ENCODE assay signal across 25 cellular contexts in genomic region chr3:16336876-16337275, GRCh38.
A peak's percentile ranks its signal among the peaks of the same experiment; 100 is the strongest.
DNase-seq lines count a peak whose midpoint lies in the region; ATAC-seq and TF ChIP-seq lines count a peak whose summit lies in the region.
"Had no signal": no experiment of that assay in that cellular context is flagged by ENCODE, and none has a peak within 500 bp of the region (broad histone marks: within the 10 kb centered on the region; RNA-seq: fewer than 3 reads in every experiment).

No MANE protein-coding gene starts in this region.

- H3K27me3 ChIP-seq in endodermal cell (ENCODE audit: control insufficient read depth, insufficient read depth, low read length, poor library complexity, severe bottlenecking) = no peaks in the 10 kb centered on the region
- no peaks in the 10 kb centered on the region for H3K27me3 ChIP-seq in suprapubic skin
- H3K27me3 ChIP-seq: testis had no signal

- H3K4me3 Mint-ChIP-seq in activated CD4-positive, alpha-beta T cell treated with anti-CD3 and anti-CD28 coated beads for 36 hours = no peak overlapping the region
- no peak overlapping the region for H3K4me3 Mint-ChIP-seq in natural killer cell treated with Interleukin-12 subunit alpha and Interleukin-12 subunit beta and Interleukin-15 and Interleukin-18, amount 100 ng/mL, for 72 hours
- H3K4me3 Mint-ChIP-seq in natural killer cell = no peak overlapping the region
- H3K4me3 Mint-ChIP-seq in endodermal cell = no peak overlapping the region

- CTCF ChIA-PET in activated CD4-positive, alpha-beta T cell treated with anti-CD3 and anti-CD28 coated beads for 36 hours (lab: Charles Lee) = interaction anchor here (0.6 to 1.1 kb wide), 4 partner anchors 21 to 213 kb away, joined by 3 read pairs; no protein-coding TSS in a partner anchor

- POLR2A ChIA-PET in activated CD4-positive, alpha-beta T cell treated with anti-CD3 and anti-CD28 coated beads for 36 hours (lab: Charles Lee) = interaction anchor here (1.3 kb wide), 1 partner anchor 126 kb away, joined by 3 read pairs; no protein-coding TSS in a partner anchor

- no peak for TF ChIP-seq EP300 in suprapubic skin (IDR thresholded peaks at IDR 0.05)

- H3K27ac ChIP-seq in endodermal cell (ENCODE audit: low read depth, low read length) (no peak overlapping the region), suprapubic skin (peak overlapping the region; percentile 7)
- H3K27ac ChIP-seq: 22Rv1, coronary artery, prostate gland had no signal

- H3K36me3 Mint-ChIP-seq in activated CD4-positive, alpha-beta T cell treated with anti-CD3 and anti-CD28 coated beads for 36 hours (ENCODE audit: low read depth) = peaks cover 47% of the 10 kb centered on the region
- H3K36me3 Mint-ChIP-seq in natural killer cell treated with Interleukin-12 subunit alpha and Interleukin-12 subunit beta and Interleukin-15 and Interleukin-18, amount 100 ng/mL, for 72 hours = peaks cover 22% of the 10 kb centered on the region
- H3K36me3 Mint-ChIP-seq in natural killer cell (peaks cover 12% of the 10 kb centered on the region), endodermal cell (ENCODE audit: low read depth) (peaks cover 38% of the 10 kb centered on the region)

- intact Hi-C loops in activated CD4-positive, alpha-beta T cell treated with anti-CD3 and anti-CD28 coated beads for 36 hours (cut with DNase I, micrococcal nuclease) = no loop called here
- intact Hi-C loops in natural killer cell (cut with micrococcal nuclease) = no loop called here

- H3K4me1 ChIP-seq in endodermal cell (ENCODE audit: control insufficient read depth, insufficient read depth, low read length) (no peaks in the 10 kb centered on the region), suprapubic skin (peaks cover 18% of the 10 kb centered on the region)
- H3K4me1 ChIP-seq: prostate gland had no signal

- no peak for TF ChIP-seq POLR2A in suprapubic skin (IDR thresholded peaks at IDR 0.05)

- no peak overlapping the region for H3K9ac ChIP-seq in endodermal cell (ENCODE audit: extremely low read depth, low read length, poor library complexity, severe bottlenecking)

- H3K4me3 ChIP-seq in endodermal cell (ENCODE audit: low read length) (no peak overlapping the region), suprapubic skin (no peak overlapping the region)
- H3K4me3 ChIP-seq: coronary artery, prostate gland, testis had no signal

- no peak for ATAC-seq in activated CD4-positive, alpha-beta T cell treated with anti-CD3 and anti-CD28 coated beads for 36 hours
- no peak for ATAC-seq in natural killer cell treated with Interleukin-12 subunit alpha and Interleukin-12 subunit beta and Interleukin-15 and Interleukin-18, amount 100 ng/mL, for 72 hours
- ATAC-seq in natural killer cell (no peak), GM19463 (IDR thresholded peaks at IDR 0.05; ENCODE audit: unreplicated experiment) (no peak)
- ATAC-seq: Right ventricle myocardium inferior, SK-N-SH treated with all-trans-retinoic acid at 6 μM for 48 hours had no signal

- H3K36me3 ChIP-seq in endodermal cell (ENCODE audit: control insufficient read depth, insufficient read depth, low read length) (no peaks in the 10 kb centered on the region), suprapubic skin (no peaks in the 10 kb centered on the region)
- H3K36me3 ChIP-seq: prostate gland had no signal

- peaks cover 58% of the 10 kb centered on the region for H3K4me1 Mint-ChIP-seq in activated CD4-positive, alpha-beta T cell treated with anti-CD3 and anti-CD28 coated beads for 36 hours
- H3K4me1 Mint-ChIP-seq in natural killer cell treated with Interleukin-12 subunit alpha and Interleukin-12 subunit beta and Interleukin-15 and Interleukin-18, amount 100 ng/mL, for 72 hours (ENCODE audit: low read depth in 2 of 2) = peaks cover 50 to 59% of the 10 kb centered on the region in 2 donors
- H3K4me1 Mint-ChIP-seq in natural killer cell = peaks cover 52 to 63% of the 10 kb centered on the region in 2 donors
- no peaks in the 10 kb centered on the region for H3K4me1 Mint-ChIP-seq in endodermal cell

- no peaks in the 10 kb centered on the region for H3K27me3 Mint-ChIP-seq in activated CD4-positive, alpha-beta T cell treated with anti-CD3 and anti-CD28 coated beads for 36 hours
- no peaks in the 10 kb centered on the region for H3K27me3 Mint-ChIP-seq in natural killer cell treated with Interleukin-12 subunit alpha and Interleukin-12 subunit beta and Interleukin-15 and Interleukin-18, amount 100 ng/mL, for 72 hours
- H3K27me3 Mint-ChIP-seq in natural killer cell (ENCODE audit: low read depth in 2 of 2) (no peaks in the 10 kb centered on the region), endodermal cell (ENCODE audit: insufficient read depth) (no peaks in the 10 kb centered on the region)

- peaks cover 11% of the 10 kb centered on the region for H3K9me3 Mint-ChIP-seq in activated CD4-positive, alpha-beta T cell treated with anti-CD3 and anti-CD28 coated beads for 36 hours (ENCODE audit: low read depth)
- H3K9me3 Mint-ChIP-seq in natural killer cell treated with Interleukin-12 subunit alpha and Interleukin-12 subunit beta and Interleukin-15 and Interleukin-18, amount 100 ng/mL, for 72 hours = peaks cover 3% of the 10 kb centered on the region
- peaks cover 2 to 3% of the 10 kb centered on the region in 2 donors for H3K9me3 Mint-ChIP-seq in natural killer cell
- peaks cover 12% of the 10 kb centered on the region for H3K9me3 Mint-ChIP-seq in endodermal cell

- no peak for DNase-seq in activated CD4-positive, alpha-beta T cell treated with anti-CD3 and anti-CD28 coated beads for 36 hours
- DNase-seq in activated CD4-positive, alpha-beta T cell treated with anti-CD3 and anti-CD28 coated beads, Interleukin-2, amount 50 U/mL, for 1 hour = no peak
- no peak for DNase-seq in natural killer cell treated with Interleukin-12 subunit alpha and Interleukin-12 subunit beta and Interleukin-15 and Interleukin-18, amount 100 ng/mL, for 72 hours (ENCODE audit: low spot score)
- DNase-seq in natural killer cell (no peak), endodermal cell (peak; percentile 25), suprapubic skin (ENCODE audit: low spot score in 2 of 2) (no peak), MV-4-11 (lab: John Stamatoyannopoulos, UW) (no peak)
- DNase-seq: activated CD4-positive, alpha-beta T cell treated with anti-CD3 and anti-CD28 coated beads for 1 hour; C1 segment of cervical spinal cord; caudate nucleus; effector CD8-positive, alpha-beta T cell; head of caudate nucleus; Kasumi-1; left ventricle myocardium superior; NCI-H146; nucleus accumbens; stimulated activated CD4-positive, alpha-beta T cell treated with anti-CD3 and anti-CD28 coated beads, Interleukin-4, amount 100 ng/mL, for 24 hours; T-helper 2 cell; testis had no signal

- H3K27ac Mint-ChIP-seq in activated CD4-positive, alpha-beta T cell treated with anti-CD3 and anti-CD28 coated beads for 36 hours = peak overlapping the region; percentile 63
- peak overlapping the region; percentile 81 to 94 for H3K27ac Mint-ChIP-seq in natural killer cell treated with Interleukin-12 subunit alpha and Interleukin-12 subunit beta and Interleukin-15 and Interleukin-18, amount 100 ng/mL, for 72 hours
- H3K27ac Mint-ChIP-seq in natural killer cell (peak overlapping the region in 1 of 2 donors; percentile 93), endodermal cell (no peak overlapping the region)

- TF ChIP-seq CTCF in natural killer cell (IDR thresholded peaks at IDR 0.05) = no peak
- no peak for TF ChIP-seq CTCF in endodermal cell (conservative IDR thresholded peaks at IDR 0.05)
- no peak for TF ChIP-seq CTCF in suprapubic skin (IDR thresholded peaks at IDR 0.05)

- 88 to 96% methylated on average over 6 to 7 of the region's 7 CpGs for WGBS in endodermal cell (ENCODE audit: insufficient coverage in 1 of 2, insufficient read length in 1 of 2), 2 experiments
- WGBS in suprapubic skin = 88% methylated on average over 7 of the region's 7 CpGs

- H3K9me3 ChIP-seq in endodermal cell (ENCODE audit: control insufficient read depth, low read length) (peaks cover 10% of the 10 kb centered on the region), suprapubic skin (no peaks in the 10 kb centered on the region)
- H3K9me3 ChIP-seq: prostate gland, testis had no signal
